In genomic region chr9:122389799-122390481, GRCh38 we compare ENCODE assay signal across 7 cellular contexts. TPM values are rescaled to one million over a fixed set of nuclear protein-coding genes. Genes with fewer than 3 reads are reported as not detected.
DNase-seq lines count a peak whose midpoint lies in the region; ATAC-seq and TF ChIP-seq lines count a peak whose summit lies in the region.

No MANE protein-coding gene starts in this region.

- H3K27me3 Mint-ChIP-seq in IgD-negative memory B cell: no peaks in the 10 kb centered on the region
- H3K27me3 Mint-ChIP-seq in activated B cell treated with CpG ODN at 0.5 μM for 24 hours: no peaks in the 10 kb centered on the region

- peak; percentile 66 for ATAC-seq in GM21360 (IDR thresholded peaks at IDR 0.05; ENCODE audit: unreplicated experiment)
- ATAC-seq in activated B cell treated with CpG ODN at 0.5 μM for 24 hours (ENCODE audit: low read depth): peak; percentile 98
- ATAC-seq in HG02571 (IDR thresholded peaks at IDR 0.05; ENCODE audit: unreplicated experiment): no peak

- peak overlapping the region; percentile 25 to 91 (median 63) for H3K4me3 Mint-ChIP-seq in IgD-negative memory B cell
- peak overlapping the region; percentile 32 for H3K4me3 Mint-ChIP-seq in activated B cell treated with CpG ODN at 0.5 μM for 24 hours

- CTCF ChIA-PET in activated B cell treated with CpG ODN at 0.5 μM for 24 hours (lab: Charles Lee): interaction anchor here (0.6 to 2.4 kb wide), 4 partner anchors 39 to 766 kb away, joined by 3 to 6 read pairs (median 4); no protein-coding TSS in a partner anchor

- no peak overlapping the region for H3K4me3 ChIP-seq in sigmoid colon

- no peaks in the 10 kb centered on the region for H3K27me3 ChIP-seq in sigmoid colon

- peaks cover 12 to 81% (median 32%) of the 10 kb centered on the region in 4 donors for H3K36me3 ChIP-seq in sigmoid colon

- TF ChIP-seq CTCF in activated B cell treated with CpG ODN at 0.5 μM for 24 hours (IDR thresholded peaks at IDR 0.05) (no peak), sigmoid colon (IDR thresholded peaks at IDR 0.05) (no peak)

- WGBS in sigmoid colon, 2 donors: 29 to 32% methylated on average over 11 of the region's 11 CpGs

- H3K9me3 ChIP-seq in sigmoid colon: no peaks in the 10 kb centered on the region

- H3K36me3 Mint-ChIP-seq in IgD-negative memory B cell (peaks cover 5% of the 10 kb centered on the region), activated B cell treated with CpG ODN at 0.5 μM for 24 hours (ENCODE audit: low read depth) (peaks cover 34% of the 10 kb centered on the region)

- TF ChIP-seq EP300 in sigmoid colon (IDR thresholded peaks at IDR 0.05): no peak

- H3K4me1 Mint-ChIP-seq in IgD-negative memory B cell: peaks cover 23 to 31% (median 27%) of the 10 kb centered on the region in 3 donors
- H3K4me1 Mint-ChIP-seq in activated B cell treated with CpG ODN at 0.5 μM for 24 hours: peaks cover 39% of the 10 kb centered on the region

- TF ChIP-seq POLR2A in sigmoid colon (IDR thresholded peaks at IDR 0.05): no peak

- intact Hi-C loops in activated B cell treated with CpG ODN at 0.5 μM for 24 hours (cut with micrococcal nuclease) (loop anchor here (1.0 kb wide), 1 partner anchor 19 kb away; the partner anchor contains the start of gene PTGS1), sigmoid colon (cut with DNase I) (no loop called here)

- H3K27ac ChIP-seq in sigmoid colon: peak overlapping the region in 3 of 4 donors; percentile 27 to 66 (median 52)

- H3K9me3 Mint-ChIP-seq in IgD-negative memory B cell: no peaks in the 10 kb centered on the region
- no peaks in the 10 kb centered on the region for H3K9me3 Mint-ChIP-seq in activated B cell treated with CpG ODN at 0.5 μM for 24 hours

- POLR2A ChIA-PET in activated B cell treated with CpG ODN at 0.5 μM for 24 hours (lab: Charles Lee): interaction anchor here (0.6 to 2.3 kb wide), 6 partner anchors 13 to 535 kb away, joined by 3 to 16 read pairs (median 3); partner anchors contain the start of genes PTGS1 and RC3H2

- peak; percentile 42 for DNase-seq in activated B cell treated with CpG ODN at 0.5 μM for 24 hours
- peak; percentile 56 for DNase-seq in sigmoid colon
- no peak for DNase-seq in middle frontal gyrus (ENCODE audit: extremely low spot score, low spot score)
- no peak for DNase-seq in stimulated activated CD4-positive, alpha-beta T cell treated with anti-CD3 and anti-CD28 coated beads, Interleukin-1b, Interleukin-23, amount 100 ng/mL, for 48 hours

- H3K4me1 ChIP-seq in sigmoid colon: peaks cover 0 to 48% (median 31%) of the 10 kb centered on the region in 4 donors

- peak overlapping the region; percentile 22 to 94 (median 58) for H3K27ac Mint-ChIP-seq in IgD-negative memory B cell
- H3K27ac Mint-ChIP-seq in activated B cell treated with CpG ODN at 0.5 μM for 24 hours: peak overlapping the region; percentile 83

RNA-seq across cellular contexts. Expression of gene PTGS1, which starts 19.1 kb away (rescaled TPM):
- polyA plus RNA-seq in IgD-negative memory B cell: 17.5 TPM
- total RNA-seq in activated B cell treated with CpG ODN at 0.5 μM for 24 hours: 8.9 and 9.4 TPM in 2 replicates
- total RNA-seq in sigmoid colon: 100 to 1,000 TPM in 2 of 4 donors, 10 to 100 TPM in 2; 72.6 to 150 (median 121) TPM
- polyA plus RNA-seq in sigmoid colon: 10 to 100 TPM in 1 of 3 donors, 1 to 10 TPM in 2; 3.0 to 10.8 (median 4.2) TPM

Comparison
In these comparisons a context has a peak if more than half of its experiments do, and no peak if none do; other contexts are left out.
1. DNase-seq: peak in activated B cell treated with CpG ODN at 0.5 μM for 24 hours (single experiment) and sigmoid colon (single experiment); none in middle frontal gyrus (single experiment) and stimulated activated CD4-positive, alpha-beta T cell treated with anti-CD3 and anti-CD28 coated beads, Interleukin-1b, Interleukin-23, amount 100 ng/mL, for 48 hours (single experiment).